13 cellular contexts compared by ENCODE assay signal in the genomic region with DNA sequence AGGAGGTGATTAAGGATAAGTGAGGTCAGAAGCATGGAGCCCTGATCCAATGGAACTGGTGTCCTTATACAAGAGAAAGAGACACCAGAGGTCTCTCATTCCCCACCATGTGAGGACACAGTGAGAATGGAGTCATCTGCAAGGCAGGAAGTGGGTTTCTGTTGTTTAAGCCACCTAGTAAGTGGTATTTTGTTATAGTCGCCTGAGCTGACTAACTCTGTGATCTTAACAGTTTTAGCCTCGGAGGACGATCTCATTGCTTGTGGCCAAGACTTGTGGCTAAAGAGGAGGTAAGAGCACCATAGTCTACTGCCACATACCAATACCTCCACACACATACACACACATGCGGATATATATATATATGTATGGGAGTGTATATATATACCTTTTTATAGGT.
DNase-seq lines count a peak whose midpoint lies in the region; ATAC-seq, FAIRE-seq and TF ChIP-seq lines count a peak whose summit lies in the region.
"Had no signal": no experiment of that assay in that cellular context is flagged by ENCODE, and none has a peak within 500 bp of the region (broad histone marks: within the 10 kb centered on the region; RNA-seq: fewer than 3 reads in every experiment).

No MANE protein-coding gene starts in this region.

- H3K79me2 ChIP-seq in OCI-LY1 (ENCODE audit: insufficient read depth, low read length) (peaks cover 8% of the 10 kb centered on the region; the same call in 1 of the 2 replicates), hepatocyte (no peaks in the 10 kb centered on the region)

- H3K4me3 Mint-ChIP-seq in activated T-cell treated with anti-CD3 and anti-CD28 coated beads, Interleukin-2, amount 50 U/mL, for 24 hours: no peak overlapping the region
- H3K4me3 Mint-ChIP-seq in Calu3 (ENCODE audit: low read depth, unreplicated experiment): no peak overlapping the region
- H3K4me3 Mint-ChIP-seq: memory B cell had no signal

- peak; percentile 37 for ATAC-seq in HG02798 (IDR thresholded peaks at IDR 0.05; ENCODE audit: poor library complexity, unreplicated experiment)
- ATAC-seq: body of pancreas had no signal

- H3K9me3 Mint-ChIP-seq in activated T-cell treated with anti-CD3 and anti-CD28 coated beads, Interleukin-2, amount 50 U/mL, for 24 hours: peaks cover 35% of the 10 kb centered on the region
- no peaks in the 10 kb centered on the region for H3K9me3 Mint-ChIP-seq in Calu3 (ENCODE audit: low read depth, unreplicated experiment)

- 65 to 91% (median 81%) methylated on average over 4 of the region's 4 CpGs for WGBS in small intestine, 3 donors
- 96% methylated on average over 4 of the region's 4 CpGs for WGBS in hepatocyte (ENCODE audit: low lambda C conversion rate, missing lambda C conversion rate)

- H3K27me3 ChIP-seq in OCI-LY1 (ENCODE audit: insufficient read depth, low read length) (no peaks in the 10 kb centered on the region), small intestine (ENCODE audit: control insufficient read depth in 2 of 2, insufficient read depth in 2 of 2, low read length in 2 of 2) (no peaks in the 10 kb centered on the region), vagina (no peaks in the 10 kb centered on the region), hepatocyte (no peaks in the 10 kb centered on the region)
- H3K27me3 ChIP-seq: body of pancreas, spleen had no signal

- intact Hi-C loops in vagina (cut with DNase I) (no loop called here), Calu3 (cut with micrococcal nuclease; ENCODE audit: unreplicated experiment) (no loop called here)

- peak overlapping the region; percentile 83 for H3K27ac Mint-ChIP-seq in activated T-cell treated with anti-CD3 and anti-CD28 coated beads, Interleukin-2, amount 50 U/mL, for 24 hours
- no peak overlapping the region for H3K27ac Mint-ChIP-seq in Calu3 (ENCODE audit: unreplicated experiment)

- no peak overlapping the region for H3K9ac ChIP-seq in OCI-LY1 (ENCODE audit: low read length)

- H2AFZ ChIP-seq in OCI-LY1 (ENCODE audit: low read length) (no peak overlapping the region), hepatocyte (no peak overlapping the region)

- no peaks in the 10 kb centered on the region for H3F3A ChIP-seq in OCI-LY1 (ENCODE audit: insufficient read depth, low read length)

- H3K4me1 ChIP-seq in OCI-LY1 (ENCODE audit: insufficient read depth, low read length, severe bottlenecking): peaks cover 40% of the 10 kb centered on the region
- H3K4me1 ChIP-seq in small intestine (ENCODE audit: control insufficient read depth in 2 of 2, insufficient read depth in 1 of 2, low read depth in 1 of 2, low read length in 1 of 2): peaks cover 3 to 9% of the 10 kb centered on the region in 2 donors
- H3K4me1 ChIP-seq in vagina: no peaks in the 10 kb centered on the region
- no peaks in the 10 kb centered on the region for H3K4me1 ChIP-seq in hepatocyte (ENCODE audit: insufficient read depth)
- H3K4me1 ChIP-seq: body of pancreas had no signal

- H3K36me3 Mint-ChIP-seq in activated T-cell treated with anti-CD3 and anti-CD28 coated beads, Interleukin-2, amount 50 U/mL, for 24 hours (ENCODE audit: low read depth): peaks cover 86% of the 10 kb centered on the region
- no peaks in the 10 kb centered on the region for H3K36me3 Mint-ChIP-seq in Calu3 (ENCODE audit: insufficient read depth, unreplicated experiment)

- no peaks in the 10 kb centered on the region for H3K27me3 Mint-ChIP-seq in activated T-cell treated with anti-CD3 and anti-CD28 coated beads, Interleukin-2, amount 50 U/mL, for 24 hours
- H3K27me3 Mint-ChIP-seq in Calu3 (ENCODE audit: unreplicated experiment): no peaks in the 10 kb centered on the region
- H3K27me3 Mint-ChIP-seq: memory B cell had no signal

- TF ChIP-seq CTCF in OCI-LY1 (IDR thresholded peaks at IDR 0.05; ENCODE audit: low read length) (no peak), vagina (IDR thresholded peaks at IDR 0.05) (no peak), hepatocyte (IDR thresholded peaks at IDR 0.05; ENCODE audit: poor library complexity) (no peak), Calu3 (IDR thresholded peaks at IDR 0.05; ENCODE audit: unreplicated experiment) (no peak)

- H3K27ac ChIP-seq in OCI-LY1 (ENCODE audit: low read depth, low read length, poor library complexity, severe bottlenecking) (peak overlapping the region; percentile 9), small intestine (ENCODE audit: low read depth in 1 of 2, low read length in 1 of 2) (no peak overlapping the region), vagina (no peak overlapping the region), hepatocyte (no peak overlapping the region)
- H3K27ac ChIP-seq: body of pancreas, thoracic aorta had no signal

- H3K9me3 ChIP-seq in OCI-LY1 (ENCODE audit: low read length) (peaks cover 6% of the 10 kb centered on the region; the same call in 1 of the 2 replicates), small intestine (ENCODE audit: control insufficient read depth, low read depth) (no peaks in the 10 kb centered on the region), vagina (no peaks in the 10 kb centered on the region), hepatocyte (ENCODE audit: low read depth) (no peaks in the 10 kb centered on the region)
- H3K9me3 ChIP-seq: body of pancreas, spleen, thoracic aorta had no signal

- BruUV-seq in Calu3 (replicated peaks; lab: Mats Ljungman, UMichigan): no TSS peak

- CTCF ChIA-PET in Calu3 (lab: Charles Lee): interaction anchor here (1.6 kb wide), 1 partner anchor 19 kb away, joined by 3 read pairs; no protein-coding TSS in a partner anchor

- FAIRE-seq in small intestine (lab: Jason Lieb, UNC): no peak
- FAIRE-seq: TTC549 had no signal

- no peak overlapping the region for H3K4me2 ChIP-seq in OCI-LY1 (ENCODE audit: low read length)
- no peak overlapping the region for H3K4me2 ChIP-seq in hepatocyte

- no peak for TF ChIP-seq POLR2A in vagina (IDR thresholded peaks at IDR 0.05)

- H3K4me1 Mint-ChIP-seq in activated T-cell treated with anti-CD3 and anti-CD28 coated beads, Interleukin-2, amount 50 U/mL, for 24 hours (ENCODE audit: low read depth): peaks cover 48% of the 10 kb centered on the region
- peaks cover 9% of the 10 kb centered on the region for H3K4me1 Mint-ChIP-seq in Calu3 (ENCODE audit: low read depth, unreplicated experiment)

- H3K4me3 ChIP-seq in OCI-LY1 (ENCODE audit: low read depth, low read length, poor library complexity, severe bottlenecking) (no peak overlapping the region), small intestine (ENCODE audit: low read depth in 1 of 2, low read length in 2 of 2) (no peak overlapping the region), vagina (no peak overlapping the region), hepatocyte (no peak overlapping the region)
- H3K4me3 ChIP-seq: body of pancreas, spleen, thoracic aorta had no signal

- H3K36me3 ChIP-seq in OCI-LY1 (ENCODE audit: insufficient read depth, low read length): peaks cover 89% of the 10 kb centered on the region
- peaks cover 0 to 3% of the 10 kb centered on the region in 2 donors for H3K36me3 ChIP-seq in small intestine (ENCODE audit: control insufficient read depth in 2 of 2, insufficient read depth in 2 of 2, low read length in 2 of 2)
- peaks cover 0 to 3% of the 10 kb centered on the region in 2 donors for H3K36me3 ChIP-seq in vagina
- H3K36me3 ChIP-seq in hepatocyte (replicated peaks; ENCODE audit: insufficient read depth, low read depth): no peaks in the 10 kb centered on the region
- H3K36me3 ChIP-seq: thoracic aorta had no signal

- DNase-seq in activated T-cell treated with anti-CD3 and anti-CD28 coated beads, Interleukin-2, amount 50 U/mL, for 24 hours: no peak
- DNase-seq in activated T-cell treated with anti-CD3 and anti-CD28 coated beads for 4 hours: no peak
- DNase-seq in small intestine: peak; percentile 47
- DNase-seq in vagina (ENCODE audit: extremely low spot score in 2 of 2): no peak
- DNase-seq in hepatocyte (ENCODE audit: low spot score): no peak
- DNase-seq in Calu3: no peak
- DNase-seq: body of pancreas, spleen had no signal

- H4K20me1 ChIP-seq in OCI-LY1 (ENCODE audit: insufficient read depth, low read length) (no peaks in the 10 kb centered on the region), hepatocyte (ENCODE audit: insufficient read depth, poor library complexity, severe bottlenecking) (no peaks in the 10 kb centered on the region)

- H3K9me2 ChIP-seq in OCI-LY1 (ENCODE audit: low read depth, low read length): no peaks in the 10 kb centered on the region
- no peaks in the 10 kb centered on the region for H3K9me2 ChIP-seq in hepatocyte (replicated peaks; ENCODE audit: insufficient read depth)
